Comparison of ENCODE assay signal across 8 cellular contexts in genomic region chr17:32007463-32008298, GRCh38. TPM values are rescaled to one million over a fixed set of nuclear protein-coding genes. Genes with fewer than 3 reads are reported as not detected.
DNase-seq lines count a peak whose midpoint lies in the region; ATAC-seq and TF ChIP-seq lines count a peak whose summit lies in the region.

No MANE protein-coding gene starts in this region.

- DNase-seq in SJSA1 (ENCODE audit: low read depth in 1 of 2, low spot score in 2 of 2) (peak in 1 of 2 experiments; percentile 27), anterior cingulate cortex (lab: John Stamatoyannopoulos, UW) (peak in 46 of 58 donors; percentile 9 to 69 (median 38)), hepatic stellate cell (ENCODE audit: low spot score) (peak; percentile 34), retina (peak; percentile 72), dedifferentiated amniotic fluid mesenchymal stem cell (ENCODE audit: extremely low spot score) (no peak)

- H3K4me1 ChIP-seq in SJSA1 (replicated peaks), result peaks cover 6% of the 10 kb centered on the region; the same call in 1 of the 2 replicates

- no peaks in the 10 kb centered on the region for H3K27me3 ChIP-seq in SJSA1 (replicated peaks)

- H3K9me3 ChIP-seq in SJSA1 (replicated peaks), result peaks cover 5% of the 10 kb centered on the region

- H3K27ac ChIP-seq in C4-2B (peak overlapping the region; percentile 71), SJSA1 (peak overlapping the region; percentile 31; the same call in 1 of the 2 replicates)

- peak overlapping the region; percentile 96 for H3K4me3 ChIP-seq in SJSA1

- TF ChIP-seq CTCF in C4-2B (conservative IDR thresholded peaks at IDR 0.05), result peak; percentile 75

- ATAC-seq in GM19351 (IDR thresholded peaks at IDR 0.05; ENCODE audit: unreplicated experiment) (peak; percentile 45), HG03520 (IDR thresholded peaks at IDR 0.05; ENCODE audit: unreplicated experiment) (peak; percentile 46)

- H3K36me3 ChIP-seq in SJSA1, result peaks cover 5% of the 10 kb centered on the region

RNA-seq across cellular contexts. Expression of gene LRRC37B, which starts 0.5 kb away (rescaled TPM):
- total RNA-seq in SJSA1 (2014; rRNA removed; shearing (Covaris generic)), result 5.6 and 6.0 TPM in 2 replicates
